23 cellular contexts compared by ENCODE assay signal in genomic region chr10:27535312-27535711, GRCh38. TPM values are rescaled to one million over a fixed set of nuclear protein-coding genes. Genes with fewer than 3 reads are reported as not detected.
A peak's percentile ranks its signal among the peaks of the same experiment; 100 is the strongest.
DNase-seq lines count a peak whose midpoint lies in the region; ATAC-seq, FAIRE-seq and TF ChIP-seq lines count a peak whose summit lies in the region.
"Had no signal": no experiment of that assay in that cellular context is flagged by ENCODE, and none has a peak within 500 bp of the region (broad histone marks: within the 10 kb centered on the region; RNA-seq: fewer than 3 reads in every experiment).

No MANE protein-coding gene starts in this region.

- H3K36me3 ChIP-seq in HUES48 (ENCODE audit: control insufficient read depth, insufficient read depth, low read length), result peaks cover 49% of the 10 kb centered on the region
- peaks cover 42% of the 10 kb centered on the region for H3K36me3 ChIP-seq in iPS-20b (ENCODE audit: insufficient read depth, low read depth, low read length)
- H3K36me3 ChIP-seq in tibial nerve, result peaks cover 0 to 44% (median 3%) of the 10 kb centered on the region in 3 donors
- peaks cover 0 to 32% (median 0%) of the 10 kb centered on the region in 3 donors for H3K36me3 ChIP-seq in Peyer's patch

- TF ChIP-seq CTCF in WTC11 (IDR thresholded peaks at IDR 0.05) (no peak), tibial nerve (IDR thresholded peaks at IDR 0.05) (no peak), Peyer's patch (IDR thresholded peaks at IDR 0.05) (no peak)

- DNase-seq in GM12891 (ENCODE audit: insufficient read length, low spot score) (no peak), WTC11 (ENCODE audit: low spot score) (no peak), HK-2 (ENCODE audit: unreplicated experiment) (no peak), tibial nerve (ENCODE audit: low spot score in 2 of 2) (no peak), Peyer's patch (no peak)
- DNase-seq in activated T-cell treated with anti-CD3 and anti-CD28 coated beads, Interleukin-2, amount 50 U/mL, for 24 hours, result no peak
- DNase-seq: BE2C; CD8-positive, alpha-beta T cell; COR-L47; DMS53; GF-D8; GM23248; HFFc6; IMR-90; KBM-7 had no signal

- H3K27me3 Mint-ChIP-seq in WTC11 (ENCODE audit: low read depth), result no peaks in the 10 kb centered on the region
- H3K27me3 Mint-ChIP-seq in activated T-cell treated with anti-CD3 and anti-CD28 coated beads, Interleukin-2, amount 50 U/mL, for 24 hours, result no peaks in the 10 kb centered on the region

- H3K4me1 ChIP-seq in HUES48 (ENCODE audit: control insufficient read depth, insufficient read depth, low read length) (peaks cover 17% of the 10 kb centered on the region), iPS-20b (ENCODE audit: insufficient read depth, low read length) (peaks cover 11% of the 10 kb centered on the region), tibial nerve (no peaks in the 10 kb centered on the region), Peyer's patch (no peaks in the 10 kb centered on the region)
- H3K4me1 ChIP-seq: BE2C had no signal

- 97% methylated on average over 4 of the region's 4 CpGs for WGBS in tibial nerve, 2 donors

- CTCF ChIA-PET in WTC11 (lab: Charles Lee), result no interaction called here

- TF ChIP-seq POLR2A in GM12891 (IDR thresholded peaks at IDR 0.05; ENCODE audit: low read depth, low read length), result no peak
- TF ChIP-seq POLR2A in tibial nerve (IDR thresholded peaks at IDR 0.05), result no peak
- no peak for TF ChIP-seq POLR2A in Peyer's patch (IDR thresholded peaks at IDR 0.05)

- no peak overlapping the region for H3K4me3 Mint-ChIP-seq in WTC11
- H3K4me3 Mint-ChIP-seq in activated T-cell treated with anti-CD3 and anti-CD28 coated beads, Interleukin-2, amount 50 U/mL, for 24 hours, result no peak overlapping the region
- H3K4me3 Mint-ChIP-seq: CD14-positive monocyte; CD8-positive, alpha-beta T cell; HFFc6 had no signal

- no peak for TF ChIP-seq EP300 in tibial nerve (IDR thresholded peaks at IDR 0.05)

- H3K4me3 ChIP-seq in HUES48 (ENCODE audit: low read depth, low read length), result no peak overlapping the region
- H3K4me3 ChIP-seq in iPS-20b (ENCODE audit: low read length), result peak overlapping the region; percentile 11; the same call in 1 of the 2 replicates
- H3K4me3 ChIP-seq in tibial nerve, result no peak overlapping the region
- no peak overlapping the region for H3K4me3 ChIP-seq in Peyer's patch
- H3K4me3 ChIP-seq: GM23248, HAP-1 had no signal

- peaks cover 14% of the 10 kb centered on the region for H3K4me1 Mint-ChIP-seq in WTC11
- peaks cover 31% of the 10 kb centered on the region for H3K4me1 Mint-ChIP-seq in activated T-cell treated with anti-CD3 and anti-CD28 coated beads, Interleukin-2, amount 50 U/mL, for 24 hours (ENCODE audit: low read depth)

- H3K9me3 Mint-ChIP-seq in WTC11, result no peaks in the 10 kb centered on the region
- no peaks in the 10 kb centered on the region for H3K9me3 Mint-ChIP-seq in activated T-cell treated with anti-CD3 and anti-CD28 coated beads, Interleukin-2, amount 50 U/mL, for 24 hours
- H3K9me3 Mint-ChIP-seq: CD14-positive monocyte; CD8-positive, alpha-beta T cell; HFFc6 had no signal

- no peak overlapping the region for H3K9ac ChIP-seq in HUES48 (ENCODE audit: low read depth, low read length)
- H3K9ac ChIP-seq in iPS-20b (ENCODE audit: low read depth, low read length), result no peak overlapping the region
- H3K9ac ChIP-seq: GM23248 had no signal

- no peaks in the 10 kb centered on the region for H3K27me3 ChIP-seq in HUES48 (ENCODE audit: control insufficient read depth, insufficient read depth, low read length)
- H3K27me3 ChIP-seq in iPS-20b (ENCODE audit: insufficient read depth, low read length), result no peaks in the 10 kb centered on the region
- H3K27me3 ChIP-seq in tibial nerve, result no peaks in the 10 kb centered on the region
- no peaks in the 10 kb centered on the region for H3K27me3 ChIP-seq in Peyer's patch
- H3K27me3 ChIP-seq: BE2C had no signal

- peak; percentile 5 for FAIRE-seq in GM12891 (lab: Jason Lieb, UNC)
- FAIRE-seq: A204.1, D721Med, GM18507, HTR-8/SVneo had no signal

- ATAC-seq in WTC11, result peak; percentile 90
- ATAC-seq: CD8-positive, alpha-beta T cell had no signal

- peak overlapping the region; percentile 39 for H3K27ac ChIP-seq in HUES48 (ENCODE audit: low read depth, low read length)
- no peak overlapping the region for H3K27ac ChIP-seq in iPS-20b (ENCODE audit: low read length)
- no peak overlapping the region for H3K27ac ChIP-seq in tibial nerve
- no peak overlapping the region for H3K27ac ChIP-seq in Peyer's patch
- H3K27ac ChIP-seq: GM23248 had no signal

- no peak overlapping the region for H3K27ac Mint-ChIP-seq in WTC11
- H3K27ac Mint-ChIP-seq in activated T-cell treated with anti-CD3 and anti-CD28 coated beads, Interleukin-2, amount 50 U/mL, for 24 hours, result no peak overlapping the region
- H3K27ac Mint-ChIP-seq: CD14-positive monocyte; CD8-positive, alpha-beta T cell; HFFc6 had no signal

- H3K9me3 ChIP-seq in HUES48 (ENCODE audit: control insufficient read depth, insufficient read depth, low read length) (no peaks in the 10 kb centered on the region), iPS-20b (ENCODE audit: insufficient read depth, low read depth, low read length) (no peaks in the 10 kb centered on the region), tibial nerve (no peaks in the 10 kb centered on the region), Peyer's patch (no peaks in the 10 kb centered on the region)
- H3K9me3 ChIP-seq: BE2C, HAP-1 had no signal

- H3K36me3 Mint-ChIP-seq in WTC11, result peaks cover 15% of the 10 kb centered on the region
- peaks cover 42% of the 10 kb centered on the region for H3K36me3 Mint-ChIP-seq in activated T-cell treated with anti-CD3 and anti-CD28 coated beads, Interleukin-2, amount 50 U/mL, for 24 hours (ENCODE audit: low read depth)

- POLR2A ChIA-PET in WTC11 (lab: Charles Lee), result no interaction called here

TF ChIP-seq in GM12891, 5 proteins besides CTCF, POLR2A, EP300 and RAD21:
- TF ChIP-seq TAF1 (IDR thresholded peaks at IDR 0.05; ENCODE audit: low read depth, low read length) (no peak), POU2F2 (IDR thresholded peaks at IDR 0.05; ENCODE audit: low read depth, low read length) (no peak), POLR2AphosphoS5 (IDR thresholded peaks at IDR 0.05; ENCODE audit: low read depth, low read length) (no peak)

TF ChIP-seq in WTC11, 78 proteins besides CTCF, POLR2A, EP300 and RAD21:
- TF ChIP-seq EMX1 (CRISPR knock-in tag; IDR thresholded peaks at IDR 0.05) (no peak), HMGA2 (CRISPR knock-in tag; IDR thresholded peaks at IDR 0.05) (0 out of 2 replicates have a peak, but pooled peaks have one; percentile 33), ZNF263 (CRISPR knock-in tag; IDR thresholded peaks at IDR 0.05; ENCODE audit: low read depth) (no peak), E2F5 (CRISPR knock-in tag; IDR thresholded peaks at IDR 0.05) (no peak), ZBTB43 (CRISPR knock-in tag; IDR thresholded peaks at IDR 0.05) (no peak), USF1 (CRISPR knock-in tag; IDR thresholded peaks at IDR 0.05) (no peak)
TF ChIP-seq in WTC11: peak in this region for 1.

RNA-seq across cellular contexts. Expression of gene RAB18, which starts 31.2 kb away (rescaled TPM):
- polyA plus RNA-seq in GM12891 (2012; ENCODE audit: low read depth, missing spikeins), result 18.8 TPM
- 61.1 to 71.4 TPM (median 65.7 TPM) in 3 replicates for total RNA-seq in WTC11 (2021)
- 10 to 100 TPM; 20.7 to 33.3 (median 23.2) TPM for total RNA-seq in tibial nerve
- 10 to 100 TPM; 16.5 to 46.1 (median 42.7) TPM for total RNA-seq in Peyer's patch
